Comparison of ENCODE assay signal across 7 cellular contexts in genomic region chr2:27408601-27409320, GRCh38. TPM values are rescaled to one million over a fixed set of nuclear protein-coding genes. Genes with fewer than 3 reads are reported as not detected.
DNase-seq lines count a peak whose midpoint lies in the region; ATAC-seq and TF ChIP-seq lines count a peak whose summit lies in the region.

No MANE protein-coding gene starts in this region.

- no peak for TF ChIP-seq POLR2A in gastroesophageal sphincter (IDR thresholded peaks at IDR 0.05)
- TF ChIP-seq POLR2A in ovary (IDR thresholded peaks at IDR 0.05), result no peak

- H3K4me3 ChIP-seq in gastroesophageal sphincter (peak overlapping the region; percentile 65 to 99), ovary (peak overlapping the region; percentile 87)

- H3K4me1 ChIP-seq in gastroesophageal sphincter, result peaks cover 0 to 36% (median 12%) of the 10 kb centered on the region in 3 donors
- H3K4me1 ChIP-seq in ovary (ENCODE audit: insufficient read depth), result peaks cover 5% of the 10 kb centered on the region

- peaks cover 23% of the 10 kb centered on the region for H3K36me3 Mint-ChIP-seq in activated B cell treated with CpG ODN at 0.5 μM for 24 hours (ENCODE audit: low read depth)

- H3K27ac Mint-ChIP-seq in activated B cell treated with CpG ODN at 0.5 μM for 24 hours, result peak overlapping the region; percentile 77

- H3K9me3 ChIP-seq in gastroesophageal sphincter (no peaks in the 10 kb centered on the region), ovary (no peaks in the 10 kb centered on the region)

- peak overlapping the region; percentile 47 to 94 (median 90) for H3K27ac ChIP-seq in gastroesophageal sphincter
- H3K27ac ChIP-seq in ovary, result peak overlapping the region in 1 of 2 donors; percentile 64

- TF ChIP-seq CTCF in activated B cell treated with CpG ODN at 0.5 μM for 24 hours (IDR thresholded peaks at IDR 0.05), result no peak
- TF ChIP-seq CTCF in gastroesophageal sphincter (IDR thresholded peaks at IDR 0.05), result no peak
- no peak for TF ChIP-seq CTCF in ovary (IDR thresholded peaks at IDR 0.05)

- 0% methylated on average over 4 to 13 of the region's 33 CpGs for WGBS in gastroesophageal sphincter (ENCODE audit: low coverage in 1 of 2), 2 donors
- WGBS in ovary, 3 donors, result 0 to 1% (median 1%) methylated on average over 33 of the region's 33 CpGs

- ATAC-seq in GM19468 (IDR thresholded peaks at IDR 0.05; ENCODE audit: extremely low read depth, unreplicated experiment) (peak; percentile 8), HG03521 (IDR thresholded peaks at IDR 0.05; ENCODE audit: unreplicated experiment) (peak; percentile 22), activated B cell treated with CpG ODN at 0.5 μM for 24 hours (ENCODE audit: low read depth) (peak; percentile 10), gastroesophageal sphincter (peak; percentile 34)

- no peak for TF ChIP-seq EP300 in gastroesophageal sphincter (IDR thresholded peaks at IDR 0.05)
- TF ChIP-seq EP300 in ovary (IDR thresholded peaks at IDR 0.05), result no peak

- H3K36me3 ChIP-seq in gastroesophageal sphincter, result peaks cover 0 to 8% of the 10 kb centered on the region in 2 donors
- H3K36me3 ChIP-seq in ovary, result no peaks in the 10 kb centered on the region

- H3K4me1 Mint-ChIP-seq in activated B cell treated with CpG ODN at 0.5 μM for 24 hours, result peaks cover 33% of the 10 kb centered on the region

- DNase-seq in GM03348 (ENCODE audit: low spot score), result peak; percentile 48
- no peak for DNase-seq in activated B cell treated with CpG ODN at 0.5 μM for 24 hours
- no peak for DNase-seq in ovary
- DNase-seq in NCI-H774 (lab: John Stamatoyannopoulos, UW), result no peak

- no peaks in the 10 kb centered on the region for H3K27me3 Mint-ChIP-seq in activated B cell treated with CpG ODN at 0.5 μM for 24 hours

- CTCF ChIA-PET in activated B cell treated with CpG ODN at 0.5 μM for 24 hours (lab: Charles Lee), result no interaction called here

- POLR2A ChIA-PET in activated B cell treated with CpG ODN at 0.5 μM for 24 hours (lab: Charles Lee), result interaction anchor here (0.6 to 4.2 kb wide), 15 partner anchors 8 to 358 kb away, joined by 3 to 58 read pairs (median 7); partner anchors contain the start of genes AGBL5, CCDC121, EIF2B4 and GPN1

- H3K4me3 Mint-ChIP-seq in activated B cell treated with CpG ODN at 0.5 μM for 24 hours, result peak overlapping the region; percentile 87

- intact Hi-C loops in activated B cell treated with CpG ODN at 0.5 μM for 24 hours (cut with micrococcal nuclease), result loop anchor here (1.0 to 10.0 kb wide), 9 partner anchors 20 to 255 kb away; partner anchors contain the start of genes CCDC121, EIF2B4, GPN1 and GTF3C2
- intact Hi-C loops in ovary (cut with DNase I), result no loop called here

- H3K27me3 ChIP-seq in gastroesophageal sphincter (no peaks in the 10 kb centered on the region), ovary (no peaks in the 10 kb centered on the region)

- H3K9me3 Mint-ChIP-seq in activated B cell treated with CpG ODN at 0.5 μM for 24 hours, result no peaks in the 10 kb centered on the region

RNA-seq across cellular contexts. Expression of gene PPM1G, which starts 0.6 kb away (rescaled TPM):
- total RNA-seq in activated B cell treated with CpG ODN at 0.5 μM for 24 hours (74.7 and 75.2 TPM in 2 replicates), gastroesophageal sphincter (10 to 100 TPM; 50.2 to 74.2 (median 58.8) TPM), ovary (10 to 100 TPM; 27.2 to 57.4 (median 48.0) TPM)
- 10 to 100 TPM; 41.0 to 89.4 TPM for polyA plus RNA-seq in ovary

RNA-seq across cellular contexts. Expression of gene NRBP1, which starts 19.7 kb away (rescaled TPM):
- total RNA-seq in activated B cell treated with CpG ODN at 0.5 μM for 24 hours (78.9 and 82.3 TPM in 2 replicates), gastroesophageal sphincter (10 to 100 TPM; 78.5 to 90.7 (median 89.1) TPM), ovary (100 to 1,000 TPM in 1 of 7 donors, 10 to 100 TPM in 6; 50.8 to 108 (median 90.0) TPM)
- polyA plus RNA-seq in ovary, result 100 to 1,000 TPM in 1 of 2 donors, 10 to 100 TPM in 1; 79.0 to 169 TPM

RNA-seq across cellular contexts. Expression of gene ZNF513, which starts 28.2 kb away (rescaled TPM):
- 30.1 and 32.8 TPM in 2 replicates for total RNA-seq in activated B cell treated with CpG ODN at 0.5 μM for 24 hours
- total RNA-seq in gastroesophageal sphincter, result 10 to 100 TPM in 2 of 4 donors, 1 to 10 TPM in 2; 6.6 to 16.3 (median 11.0) TPM
- 10 to 100 TPM in 6 of 7 donors, 1 to 10 TPM in 1; 4.8 to 24.1 (median 13.6) TPM for total RNA-seq in ovary
- polyA plus RNA-seq in ovary, result 10 to 100 TPM in 1 of 2 donors, 1 to 10 TPM in 1; 3.4 to 11.0 TPM

RNA-seq across cellular contexts. Expression of gene KRTCAP3, which starts 33.4 kb away (rescaled TPM):
- total RNA-seq in activated B cell treated with CpG ODN at 0.5 μM for 24 hours (6.3 and 10.0 TPM in 2 replicates), gastroesophageal sphincter (1 to 10 TPM in 1 of 4 donors, under 1 TPM in 1, not detected in 2; 0.94 to 1.1 TPM), ovary (10 to 100 TPM in 1 of 7 donors, 1 to 10 TPM in 6; 2.0 to 34.5 (median 4.4) TPM)
- polyA plus RNA-seq in ovary, result 1 to 10 TPM in 1 of 2 donors, under 1 TPM in 1; 0.82 to 2.8 TPM

RNA-seq across cellular contexts. Expression of gene SNX17, which starts 38.3 kb away (rescaled TPM):
- total RNA-seq in activated B cell treated with CpG ODN at 0.5 μM for 24 hours (124 and 128 TPM in 2 replicates), gastroesophageal sphincter (100 to 1,000 TPM; 104 to 130 (median 118) TPM), ovary (100 to 1,000 TPM in 4 of 7 donors, 10 to 100 TPM in 3; 72.3 to 111 (median 100) TPM)
- polyA plus RNA-seq in ovary, result 10 to 100 TPM; 82.5 to 94.3 TPM
